9 cellular contexts compared by ENCODE assay signal in the genomic region with DNA sequence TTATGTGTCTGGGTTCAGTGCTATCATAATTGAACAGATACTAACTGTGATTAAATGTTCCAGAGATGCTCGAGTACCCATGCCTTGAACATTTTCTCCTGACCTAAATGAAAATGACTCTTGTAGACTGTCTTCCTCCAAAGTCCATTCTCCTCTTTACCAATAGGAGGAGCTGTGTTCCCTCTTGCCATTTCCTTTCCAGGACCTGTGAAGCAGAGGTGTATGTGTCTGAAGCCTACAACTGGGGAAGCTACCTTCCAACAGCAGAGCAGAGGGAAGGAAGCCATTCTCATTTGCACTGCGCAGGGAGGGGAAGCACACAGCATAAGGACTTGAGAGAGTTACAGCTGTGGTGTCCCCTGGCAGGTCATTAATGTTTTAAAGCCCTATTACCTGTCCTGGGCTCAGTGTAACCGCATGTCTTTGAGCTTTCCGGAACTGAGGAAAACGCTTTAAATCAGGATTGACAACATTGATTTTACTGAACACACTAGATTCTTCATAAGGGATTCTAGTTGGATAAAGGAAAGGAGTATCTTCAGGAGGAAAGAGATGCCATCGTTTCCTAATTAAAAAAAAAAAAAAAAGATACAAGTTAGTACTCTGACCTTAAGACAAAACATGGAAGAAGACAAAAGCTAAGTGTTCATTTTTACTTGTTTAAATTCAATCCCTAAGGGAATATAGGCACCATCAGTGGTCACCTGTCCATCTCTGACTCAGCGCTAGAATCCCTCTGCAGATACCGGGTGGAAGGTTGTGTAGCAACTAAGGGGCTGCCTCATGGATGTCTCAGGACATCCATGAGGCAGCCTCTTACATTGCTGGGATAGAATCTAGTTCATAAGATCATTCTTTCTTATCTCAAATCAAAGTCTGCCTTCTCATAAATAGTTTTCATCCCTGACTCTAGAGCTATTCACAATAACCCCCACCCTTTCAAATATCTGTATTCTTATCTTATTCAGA. TPM values are rescaled to one million over a fixed set of nuclear protein-coding genes. Genes with fewer than 3 reads are reported as not detected.
DNase-seq lines count a peak whose midpoint lies in the region; ATAC-seq, FAIRE-seq and TF ChIP-seq lines count a peak whose summit lies in the region.
"Had no signal": no experiment of that assay in that cellular context is flagged by ENCODE, and none has a peak within 500 bp of the region (broad histone marks: within the 10 kb centered on the region; RNA-seq: fewer than 3 reads in every experiment).

No MANE protein-coding gene starts in this region.

- no peaks in the 10 kb centered on the region for H3K9me3 ChIP-seq in breast epithelium

- TF ChIP-seq POLR2A in breast epithelium (IDR thresholded peaks at IDR 0.05), result no peak

- H3K4me3 Mint-ChIP-seq in activated naive CD8-positive, alpha-beta T cell treated with anti-CD3 and anti-CD28 coated beads, Interleukin-2, amount 10 ng/mL, durations not matched to agents 7 days and 5 days, result no peak overlapping the region
- no peak overlapping the region for H3K4me3 Mint-ChIP-seq in activated naive CD8-positive, alpha-beta T cell treated with anti-CD3 and anti-CD28 coated beads for 36 hours
- H3K4me3 Mint-ChIP-seq in memory B cell, result no peak overlapping the region

- H3K27me3 ChIP-seq in breast epithelium, result no peaks in the 10 kb centered on the region

- H3K4me1 Mint-ChIP-seq in activated naive CD8-positive, alpha-beta T cell treated with anti-CD3 and anti-CD28 coated beads, Interleukin-2, amount 10 ng/mL, durations not matched to agents 7 days and 5 days, result peaks cover 12% of the 10 kb centered on the region
- H3K4me1 Mint-ChIP-seq in activated naive CD8-positive, alpha-beta T cell treated with anti-CD3 and anti-CD28 coated beads for 36 hours, result peaks cover 3% of the 10 kb centered on the region
- H3K4me1 Mint-ChIP-seq in memory B cell, result peaks cover 4% of the 10 kb centered on the region

- peak in 2 of 3 donors; percentile 41 to 42 for TF ChIP-seq CTCF in breast epithelium (IDR thresholded peaks at IDR 0.05)

- no peaks in the 10 kb centered on the region for H3K27me3 Mint-ChIP-seq in activated naive CD8-positive, alpha-beta T cell treated with anti-CD3 and anti-CD28 coated beads, Interleukin-2, amount 10 ng/mL, durations not matched to agents 7 days and 5 days
- H3K27me3 Mint-ChIP-seq in activated naive CD8-positive, alpha-beta T cell treated with anti-CD3 and anti-CD28 coated beads for 36 hours, result no peaks in the 10 kb centered on the region
- H3K27me3 Mint-ChIP-seq in memory B cell, result no peaks in the 10 kb centered on the region

- peaks cover 16% of the 10 kb centered on the region for H3K36me3 Mint-ChIP-seq in activated naive CD8-positive, alpha-beta T cell treated with anti-CD3 and anti-CD28 coated beads, Interleukin-2, amount 10 ng/mL, durations not matched to agents 7 days and 5 days
- peaks cover 7% of the 10 kb centered on the region for H3K36me3 Mint-ChIP-seq in activated naive CD8-positive, alpha-beta T cell treated with anti-CD3 and anti-CD28 coated beads for 36 hours
- peaks cover 35% of the 10 kb centered on the region for H3K36me3 Mint-ChIP-seq in memory B cell

- peak; percentile 79 for FAIRE-seq in HTR-8/SVneo (lab: Jason Lieb, UNC)
- FAIRE-seq: endometrium had no signal

- no peak overlapping the region for H3K27ac ChIP-seq in breast epithelium

- POLR2A ChIA-PET in activated naive CD8-positive, alpha-beta T cell treated with anti-CD3 and anti-CD28 coated beads, Interleukin-2, amount 10 ng/mL, durations not matched to agents 7 days and 5 days (lab: Charles Lee), result interaction anchor here (0.6 kb wide), 1 partner anchor 132 kb away, joined by 3 read pairs; no protein-coding TSS in a partner anchor

- H3K4me1 ChIP-seq in breast epithelium, result no peaks in the 10 kb centered on the region

- H3K4me3 ChIP-seq in breast epithelium, result no peak overlapping the region

- no peaks in the 10 kb centered on the region for H3K36me3 ChIP-seq in breast epithelium

- ATAC-seq in activated naive CD8-positive, alpha-beta T cell treated with anti-CD3 and anti-CD28 coated beads, Interleukin-2, amount 10 ng/mL, durations not matched to agents 7 days and 5 days (ENCODE audit: low read depth), result peak; percentile 77
- peak; percentile 87 for ATAC-seq in memory B cell (ENCODE audit: low read depth)

- no peaks in the 10 kb centered on the region for H3K9me3 Mint-ChIP-seq in activated naive CD8-positive, alpha-beta T cell treated with anti-CD3 and anti-CD28 coated beads, Interleukin-2, amount 10 ng/mL, durations not matched to agents 7 days and 5 days
- H3K9me3 Mint-ChIP-seq in activated naive CD8-positive, alpha-beta T cell treated with anti-CD3 and anti-CD28 coated beads for 36 hours, result no peaks in the 10 kb centered on the region
- H3K9me3 Mint-ChIP-seq in memory B cell, result peaks cover 3% of the 10 kb centered on the region

- no peak for DNase-seq in activated naive CD8-positive, alpha-beta T cell treated with anti-CD3 and anti-CD28 coated beads, Interleukin-2, amount 10 ng/mL, durations not matched to agents 7 days and 5 days
- DNase-seq in activated naive CD8-positive, alpha-beta T cell treated with anti-CD3 and anti-CD28 coated beads for 36 hours, result no peak
- DNase-seq in HTR-8/SVneo (ENCODE audit: insufficient read length, low spot score), result peak; percentile 48
- DNase-seq in breast epithelium (ENCODE audit: low spot score in 2 of 2), result no peak
- DNase-seq in memory B cell (ENCODE audit: low spot score in 2 of 2), result peak; percentile 12 to 39
- DNase-seq in NCI-H2107 treated with DMSO at 0.1 percent for 48 hours (lab: John Stamatoyannopoulos, UW; ENCODE audit: unreplicated experiment), result no peak
- no peak for DNase-seq in mucosa of gallbladder (ENCODE audit: low spot score)
- DNase-seq in dedifferentiated amniotic fluid mesenchymal stem cell (ENCODE audit: extremely low spot score), result no peak

- intact Hi-C loops in breast epithelium (cut with DNase I; ENCODE audit: low total_unique reads), result no loop called here

- no peak overlapping the region for H3K27ac Mint-ChIP-seq in activated naive CD8-positive, alpha-beta T cell treated with anti-CD3 and anti-CD28 coated beads, Interleukin-2, amount 10 ng/mL, durations not matched to agents 7 days and 5 days
- no peak overlapping the region for H3K27ac Mint-ChIP-seq in activated naive CD8-positive, alpha-beta T cell treated with anti-CD3 and anti-CD28 coated beads for 36 hours
- no peak overlapping the region for H3K27ac Mint-ChIP-seq in memory B cell

RNA-seq across cellular contexts. Expression of a gene that starts 38.5 kb away (rescaled TPM):
- 10 to 100 TPM; 11.4 to 11.9 TPM for total RNA-seq in activated naive CD8-positive, alpha-beta T cell treated with anti-CD3 and anti-CD28 coated beads, Interleukin-2, amount 10 ng/mL, durations not matched to agents 7 days and 5 days
- total RNA-seq in activated naive CD8-positive, alpha-beta T cell treated with anti-CD3 and anti-CD28 coated beads for 36 hours, result 1 to 10 TPM; 5.9 to 6.0 TPM
- 10 to 100 TPM; 11.7 to 18.6 (median 15.7) TPM for total RNA-seq in breast epithelium
- 8.2 TPM for total RNA-seq in mucosa of gallbladder

RNA-seq across cellular contexts. Expression of a gene that starts 39.7 kb away (rescaled TPM):
- 1 to 10 TPM; 3.2 to 3.4 TPM for total RNA-seq in activated naive CD8-positive, alpha-beta T cell treated with anti-CD3 and anti-CD28 coated beads, Interleukin-2, amount 10 ng/mL, durations not matched to agents 7 days and 5 days
- 1 to 10 TPM; 1.8 TPM for total RNA-seq in activated naive CD8-positive, alpha-beta T cell treated with anti-CD3 and anti-CD28 coated beads for 36 hours
- total RNA-seq in breast epithelium, result 10 to 100 TPM; 14.1 to 17.7 (median 17.6) TPM
- 19.9 TPM for total RNA-seq in mucosa of gallbladder

Comparison
In these comparisons a context has a peak if more than half of its experiments do, and no peak if none do; other contexts are left out.
1. DNase-seq: peak in HTR-8/SVneo (single experiment) and memory B cell (2 of 2); none in activated naive CD8-positive, alpha-beta T cell treated with anti-CD3 and anti-CD28 coated beads, Interleukin-2, amount 10 ng/mL, durations not matched to agents 7 days and 5 days (single experiment), activated naive CD8-positive, alpha-beta T cell treated with anti-CD3 and anti-CD28 coated beads for 36 hours (single experiment), breast epithelium (0 of 2), NCI-H2107 treated with DMSO at 0.1 percent for 48 hours (single experiment), mucosa of gallbladder (single experiment) and dedifferentiated amniotic fluid mesenchymal stem cell (single experiment).